In the genomic region with DNA sequence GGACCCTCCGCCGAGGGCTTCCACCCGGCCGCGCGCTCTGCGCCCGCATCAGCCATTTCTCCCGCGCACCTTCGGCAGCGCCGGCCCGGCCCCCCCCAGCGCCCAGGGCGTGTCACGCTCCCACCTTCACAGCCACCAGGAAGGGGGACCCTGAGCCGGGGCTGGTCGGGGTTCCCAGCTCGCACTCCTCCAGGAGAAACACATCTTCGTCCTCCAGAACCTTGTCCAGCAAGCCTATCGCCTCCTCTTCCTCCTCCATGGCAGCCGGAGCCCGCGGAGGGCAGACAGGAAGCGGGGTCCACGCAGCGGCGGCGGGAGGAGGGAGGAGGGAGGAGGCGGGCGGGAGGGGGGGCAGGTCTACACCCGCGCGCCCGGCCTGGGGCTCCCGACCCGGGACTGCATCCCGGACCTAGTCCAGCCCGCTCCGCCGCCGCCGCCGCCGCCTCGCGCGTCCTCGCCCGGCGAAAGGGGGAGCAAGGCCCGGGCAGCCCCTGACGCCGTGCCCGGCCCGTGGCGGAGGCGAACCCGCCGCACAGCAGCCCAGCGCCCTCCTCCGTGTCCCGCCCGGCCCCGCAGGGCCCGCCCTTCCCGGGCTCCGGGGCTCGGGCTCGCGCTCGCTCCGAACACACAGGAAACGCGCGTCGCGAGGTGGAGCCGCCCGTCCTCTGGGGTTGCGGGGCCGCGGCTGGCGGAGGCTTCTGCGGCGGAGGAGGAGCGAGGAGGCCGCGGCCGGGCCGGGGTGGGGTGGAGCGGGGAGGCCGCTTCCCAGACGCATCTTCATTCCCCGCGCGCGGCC, we compare ENCODE assay signal across 8 cellular contexts.
DNase-seq lines count a peak whose midpoint lies in the region; ATAC-seq lines count a peak whose summit lies in the region.

No MANE protein-coding gene starts in this region.

- H3K27me3 ChIP-seq in iPS DF 6.9 (ENCODE audit: control insufficient read depth, insufficient read depth, low read length): no peaks in the 10 kb centered on the region

- H3K9me3 ChIP-seq in iPS DF 6.9 (ENCODE audit: control insufficient read depth, insufficient read depth, low read length): no peaks in the 10 kb centered on the region

- DNase-seq in DMS53 (lab: John Stamatoyannopoulos, UW) (peak; percentile 85), T-helper 1 cell (peak; percentile 41 to 76 (median 58)), iPS DF 6.9 (ENCODE audit: low read depth, low spot score) (no peak), GOT3 (lab: John Stamatoyannopoulos, UW) (no peak)

- H3K27ac ChIP-seq in angular gyrus (ENCODE audit: low read depth, low read length): peak overlapping the region; percentile 40
- no peak overlapping the region for H3K27ac ChIP-seq in iPS DF 6.9 (ENCODE audit: low read length)
- H3K27ac ChIP-seq in skin epidermis: peak overlapping the region; percentile 75 to 98 (median 92)

- H3K4me3 ChIP-seq in iPS DF 6.9 (ENCODE audit: low read length) (peak overlapping the region; percentile 58; the same call in 1 of the 2 replicates), skin epidermis (peak overlapping the region; percentile 50 to 92 (median 72))

- ATAC-seq in HG02759 (IDR thresholded peaks at IDR 0.05; ENCODE audit: unreplicated experiment): peak; percentile 49
- ATAC-seq in HG02588 (IDR thresholded peaks at IDR 0.05; ENCODE audit: unreplicated experiment): no peak

- peaks cover 11% of the 10 kb centered on the region for H3K4me1 ChIP-seq in iPS DF 6.9 (ENCODE audit: control insufficient read depth, insufficient read depth, low read length)

- no peaks in the 10 kb centered on the region for H3K36me3 ChIP-seq in iPS DF 6.9 (ENCODE audit: control insufficient read depth, insufficient read depth, low read length)

- WGBS in iPS DF 6.9 (ENCODE audit: insufficient coverage, insufficient read length): no CpG with 5 or more reads among the region's 99 CpGs

Comparison
In these comparisons a context has a peak if more than half of its experiments do, and no peak if none do; other contexts are left out.
1. DNase-seq: peak in DMS53 (single experiment) and T-helper 1 cell (5 of 5); none in iPS DF 6.9 (single experiment) and GOT3 (single experiment).